Comparison of ENCODE assay signal across 1 cellular context in the genomic region with DNA sequence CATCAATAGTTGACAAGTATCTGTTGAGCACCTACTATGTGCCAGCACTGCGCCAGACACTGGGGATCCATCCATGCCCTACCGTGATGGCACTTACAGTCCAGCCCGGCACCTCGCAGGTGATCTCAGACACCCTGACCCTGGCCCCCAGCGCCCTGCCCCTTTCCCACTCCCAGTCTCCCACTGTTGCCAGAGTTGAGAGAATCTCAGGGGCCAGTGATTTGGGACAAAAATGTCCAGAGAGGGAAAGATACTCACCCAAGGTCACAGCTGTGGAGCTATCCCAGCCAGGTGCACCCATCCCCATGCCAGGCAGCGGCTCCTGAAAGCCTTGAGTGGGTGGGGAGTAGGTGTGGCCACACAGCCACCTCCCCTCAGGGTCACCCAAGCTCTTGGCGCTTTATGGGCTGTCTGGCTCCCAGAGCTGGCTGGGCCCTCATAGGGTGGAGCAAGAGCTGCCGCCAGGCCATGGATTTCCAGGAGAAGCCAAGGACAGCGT.
TF ChIP-seq lines count a peak whose summit lies in the region.

No MANE protein-coding gene starts in this region.

TF ChIP-seq in GM23338, 12 proteins besides CTCF, POLR2A, EP300 and RAD21:
- no peak for TF ChIP-seq ETS1 (IDR thresholded peaks at IDR 0.05)
- TF ChIP-seq NANOG (IDR thresholded peaks at IDR 0.05; ENCODE audit: borderline replicate concordance): no peak
- TF ChIP-seq STAT1 (IDR thresholded peaks at IDR 0.05; ENCODE audit: unreplicated experiment): no peak
- no peak for TF ChIP-seq REST (IDR thresholded peaks at IDR 0.05; ENCODE audit: unreplicated experiment)
- TF ChIP-seq JUNB (IDR thresholded peaks at IDR 0.05; ENCODE audit: unreplicated experiment): no peak
- TF ChIP-seq EZH2phosphoT487 (IDR thresholded peaks at IDR 0.05; ENCODE audit: unreplicated experiment): no peak
- no peak for TF ChIP-seq EZH2 (IDR thresholded peaks at IDR 0.05; ENCODE audit: low read depth, unreplicated experiment)
- no peak for TF ChIP-seq ZNF331 (CRISPR knock-in tag; IDR thresholded peaks at IDR 0.05; ENCODE audit: low read depth)
- TF ChIP-seq ZNF462 (CRISPR knock-in tag; IDR thresholded peaks at IDR 0.05): no peak
- TF ChIP-seq ZNF114 (CRISPR knock-in tag; IDR thresholded peaks at IDR 0.05): no peak
- TF ChIP-seq CREB1 (CRISPR knock-in tag; IDR thresholded peaks at IDR 0.05; ENCODE audit: low read depth): no peak
- TF ChIP-seq POLR2AphosphoS5 (IDR thresholded peaks at IDR 0.05; ENCODE audit: low read depth): no peak
